ENCODE assay signal across 17 cellular contexts in the genomic region with DNA sequence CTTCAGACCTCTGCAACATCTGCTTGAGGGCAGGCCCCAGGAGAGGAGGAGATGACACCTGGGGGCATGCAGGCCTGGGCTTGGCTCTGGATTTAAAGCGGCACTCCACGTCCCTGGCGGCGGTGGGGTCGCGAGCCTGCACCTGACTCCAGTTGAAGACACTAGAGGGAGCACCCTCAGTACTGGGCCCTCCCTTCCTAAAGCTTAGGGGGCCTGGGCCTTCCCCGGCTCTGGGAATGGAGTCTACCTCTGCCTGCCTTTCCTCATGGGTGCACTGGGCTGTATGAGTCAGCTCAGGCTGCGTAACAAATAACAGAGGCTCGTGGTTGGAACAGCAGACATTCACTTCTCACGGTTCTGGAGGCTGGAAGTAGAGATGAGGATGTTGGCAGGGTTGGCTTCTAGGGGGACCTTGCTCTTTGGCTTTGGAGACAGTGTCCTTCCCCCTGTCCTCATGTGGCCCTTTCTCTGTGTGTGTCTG.
A peak's percentile ranks its signal among the peaks of the same experiment; 100 is the strongest.
DNase-seq lines count a peak whose midpoint lies in the region; FAIRE-seq and TF ChIP-seq lines count a peak whose summit lies in the region.
"Had no signal": no experiment of that assay in that cellular context is flagged by ENCODE, and none has a peak within 500 bp of the region (broad histone marks: within the 10 kb centered on the region; RNA-seq: fewer than 3 reads in every experiment).

No MANE protein-coding gene starts in this region.

- no peak overlapping the region for H3T11ph ChIP-seq in H9 (ENCODE audit: low read length)

- intact Hi-C loops in spleen (cut with DNase I; ENCODE audit: low total_unique reads) = no loop called here

- H2BK12ac ChIP-seq in H9 (ENCODE audit: insufficient read length, low read depth, low read length) (no peak overlapping the region), mesenchymal stem cell (ENCODE audit: low read length in 2 of 2) (no peak overlapping the region)

- H3K36me3 Mint-ChIP-seq in H9 (ENCODE audit: insufficient read depth in 1 of 3, low read depth in 3 of 3) = no peaks in the 10 kb centered on the region
- no peaks in the 10 kb centered on the region for H3K36me3 Mint-ChIP-seq in activated naive CD8-positive, alpha-beta T cell treated with anti-CD3 and anti-CD28 coated beads for 36 hours
- H3K36me3 Mint-ChIP-seq: CD8-positive, alpha-beta memory T cell had no signal

- no peak overlapping the region for H2AFZ ChIP-seq in H9 (ENCODE audit: low read length)
- H2AFZ ChIP-seq in mesenchymal stem cell (ENCODE audit: low read depth, low read length) = no peak overlapping the region

- H3K79me1 ChIP-seq in H9 (ENCODE audit: insufficient read depth, low read depth, low read length, poor library complexity, severe bottlenecking) = no peaks in the 10 kb centered on the region
- no peaks in the 10 kb centered on the region for H3K79me1 ChIP-seq in mesenchymal stem cell (replicated peaks; ENCODE audit: low read length, poor library complexity, severe bottlenecking)

- H2BK20ac ChIP-seq in H9 (ENCODE audit: low read depth, low read length, poor library complexity, severe bottlenecking) = no peak overlapping the region

- no peak for TF ChIP-seq POLR2A in spleen (IDR thresholded peaks at IDR 0.05)

- H2BK120ac ChIP-seq in H9 (ENCODE audit: low read depth, low read length, poor library complexity, severe bottlenecking) = no peak overlapping the region
- no peak overlapping the region for H2BK120ac ChIP-seq in mesenchymal stem cell (ENCODE audit: low read depth, low read length)

- H2AK5ac ChIP-seq in H9 (ENCODE audit: insufficient read length, low read length) (no peak overlapping the region), mesenchymal stem cell (ENCODE audit: low read length, severe bottlenecking) (peak overlapping the region; percentile 9)

- H3K56ac ChIP-seq in H9 (ENCODE audit: insufficient read length, low read depth, low read length) = no peak overlapping the region

- DNase-seq in H9 = peak; percentile 64
- DNase-seq in bronchial epithelial cell (ENCODE audit: low read depth) = no peak
- no peak for DNase-seq in mesenchymal stem cell
- no peak for DNase-seq in GM03348 (ENCODE audit: low spot score)
- DNase-seq in spleen = no peak
- DNase-seq in activated naive CD8-positive, alpha-beta T cell treated with anti-CD3 and anti-CD28 coated beads for 36 hours = no peak
- DNase-seq: CD8-positive, alpha-beta memory T cell; KBM-7; NCI-H1436 treated with DMSO at 0.1 percent for 48 hours; NCI-H2081; NCI-H510A; NCI-H774; PC-3 had no signal

- H3K9me3 ChIP-seq in BLaER1 (no peaks in the 10 kb centered on the region; the same call in 1 of the 2 replicates), H9 (ENCODE audit: control insufficient read depth, low read depth, low read length) (no peaks in the 10 kb centered on the region), mesenchymal stem cell (ENCODE audit: control insufficient read depth, low read length) (no peaks in the 10 kb centered on the region), spleen (peaks cover 0 to 3% (median 0%) of the 10 kb centered on the region in 8 donors)

- H3K4me3 ChIP-seq in BLaER1 = no peak overlapping the region
- no peak overlapping the region for H3K4me3 ChIP-seq in bronchial epithelial cell (ENCODE audit: low read depth, low read length)
- H3K4me3 ChIP-seq in mesenchymal stem cell (ENCODE audit: insufficient read depth in 1 of 2, low read depth in 1 of 2, low read length in 2 of 2) = no peak overlapping the region
- H3K4me3 ChIP-seq in spleen = no peak overlapping the region
- H3K4me3 ChIP-seq: BLaER1 treated with 17β-estradiol and CSF1 and Interleukin-3, amounts not matched to agents 10 nM and 100 nM had no signal

- no peaks in the 10 kb centered on the region for H3K23me2 ChIP-seq in H9 (ENCODE audit: insufficient read length, low read depth, low read length, poor library complexity, severe bottlenecking)

- H3K4me3 Mint-ChIP-seq in H9 = no peak overlapping the region
- no peak overlapping the region for H3K4me3 Mint-ChIP-seq in activated naive CD8-positive, alpha-beta T cell treated with anti-CD3 and anti-CD28 coated beads for 36 hours
- H3K4me3 Mint-ChIP-seq: CD8-positive, alpha-beta memory T cell had no signal

- TF ChIP-seq CTCF in H9 (conservative IDR thresholded peaks at IDR 0.05) (peak; percentile 51; the same call in 2 of the 3 replicates), bronchial epithelial cell (IDR thresholded peaks at IDR 0.05; ENCODE audit: insufficient read depth, low read length, severe bottlenecking) (no peak), spleen (IDR thresholded peaks at IDR 0.05 in 8 of 11, conservative IDR thresholded peaks at IDR 0.05 in 3 of 11) (no peak)

- H3K4me1 Mint-ChIP-seq in H9 = peaks cover 13 to 17% of the 10 kb centered on the region in 2 experiments
- H3K4me1 Mint-ChIP-seq in activated naive CD8-positive, alpha-beta T cell treated with anti-CD3 and anti-CD28 coated beads for 36 hours = no peaks in the 10 kb centered on the region

- no peak overlapping the region for H2BK15ac ChIP-seq in H9 (ENCODE audit: low read depth, low read length)
- no peak overlapping the region for H2BK15ac ChIP-seq in mesenchymal stem cell (ENCODE audit: low read depth, poor library complexity, severe bottlenecking)

- FAIRE-seq in bronchial epithelial cell (lab: Jason Lieb, UNC) = peak; percentile 32
- FAIRE-seq: A204.1 had no signal

- no peak overlapping the region for H4K91ac ChIP-seq in H9 (ENCODE audit: insufficient read length, low read depth, low read length)
- H4K91ac ChIP-seq in mesenchymal stem cell (ENCODE audit: low read length) = no peak overlapping the region

- no CpG with 5 or more reads among the region's 10 CpGs for WGBS in H9 (ENCODE audit: extremely low coverage, insufficient read length, low lambda C conversion rate)
- 93% methylated on average over 10 of the region's 10 CpGs for WGBS in mesenchymal stem cell
- WGBS in spleen, 5 donors = 94 to 98% (median 96%) methylated on average over 5 to 10 of the region's 10 CpGs

- H3K79me2 ChIP-seq in H9 (ENCODE audit: insufficient read depth, low read length) = no peaks in the 10 kb centered on the region

- peaks cover 12% of the 10 kb centered on the region for H4K20me1 ChIP-seq in BLaER1
- H4K20me1 ChIP-seq in H9 (ENCODE audit: control insufficient read depth, insufficient read depth, insufficient read length) = no peaks in the 10 kb centered on the region

- H3K23ac ChIP-seq in H9 (ENCODE audit: insufficient read length, low read depth, low read length) (no peak overlapping the region), mesenchymal stem cell (ENCODE audit: low read length in 2 of 2) (no peak overlapping the region)

- peaks cover 3% of the 10 kb centered on the region; the same call in 1 of the 2 replicates for H3K27me3 Mint-ChIP-seq in H9 (ENCODE audit: low read depth)
- no peaks in the 10 kb centered on the region for H3K27me3 Mint-ChIP-seq in activated naive CD8-positive, alpha-beta T cell treated with anti-CD3 and anti-CD28 coated beads for 36 hours

- H3K27ac ChIP-seq in BLaER1 (no peak overlapping the region), H9 (ENCODE audit: insufficient read length, low read depth, low read length) (no peak overlapping the region), mesenchymal stem cell (ENCODE audit: low read length, poor library complexity, severe bottlenecking) (no peak overlapping the region), spleen (no peak overlapping the region)
- H3K27ac ChIP-seq: BLaER1 treated with 17β-estradiol and CSF1 and Interleukin-3, amounts not matched to agents 10 nM and 100 nM; RWPE1 had no signal

- no peak overlapping the region for H3K18ac ChIP-seq in H9 (ENCODE audit: insufficient read length, low read depth, low read length)
- no peak overlapping the region for H3K18ac ChIP-seq in mesenchymal stem cell (ENCODE audit: low read depth in 1 of 2, low read length in 2 of 2)

- H3K9me3 Mint-ChIP-seq in H9 = peaks cover 0 to 3% of the 10 kb centered on the region in 2 experiments; a peak in 1 of 5 replicates
- no peaks in the 10 kb centered on the region for H3K9me3 Mint-ChIP-seq in activated naive CD8-positive, alpha-beta T cell treated with anti-CD3 and anti-CD28 coated beads for 36 hours
- H3K9me3 Mint-ChIP-seq: CD8-positive, alpha-beta memory T cell had no signal

- H4K8ac ChIP-seq in H9 (replicated peaks; ENCODE audit: insufficient read length, low read depth, low read length) (no peak overlapping the region), mesenchymal stem cell (ENCODE audit: low read length) (no peak overlapping the region)

- H2BK5ac ChIP-seq in H9 (ENCODE audit: insufficient read length, low read length) = no peak overlapping the region
- H2BK5ac ChIP-seq in mesenchymal stem cell (ENCODE audit: low read depth, low read length, poor library complexity, severe bottlenecking) = peak overlapping the region; percentile 15

- H3K4ac ChIP-seq in H9 (ENCODE audit: low read depth, low read length) (no peak overlapping the region), mesenchymal stem cell (ENCODE audit: low read depth in 1 of 2, low read length in 2 of 2) (no peak overlapping the region)

- no peak overlapping the region for H3K14ac ChIP-seq in H9 (ENCODE audit: insufficient read depth, low read length)
- no peak overlapping the region for H3K14ac ChIP-seq in mesenchymal stem cell (ENCODE audit: low read length in 2 of 2)

- H4K5ac ChIP-seq in H9 (ENCODE audit: insufficient read length, low read depth, low read length) = no peak overlapping the region

- peak overlapping the region; percentile 22 for H3K4me2 ChIP-seq in BLaER1
- H3K4me2 ChIP-seq in H9 (ENCODE audit: insufficient read depth, insufficient read length, low read length) = no peak overlapping the region
- no peak overlapping the region for H3K4me2 ChIP-seq in mesenchymal stem cell (ENCODE audit: low read length, poor library complexity, severe bottlenecking)

- H3K4me1 ChIP-seq in BLaER1 = peaks cover 37% of the 10 kb centered on the region
- peaks cover 3% of the 10 kb centered on the region; the same call in 1 of the 2 replicates for H3K4me1 ChIP-seq in H9 (ENCODE audit: insufficient read depth, low read length)
- H3K4me1 ChIP-seq in mesenchymal stem cell (ENCODE audit: control insufficient read depth, insufficient read depth, low read depth, low read length) = peaks cover 20% of the 10 kb centered on the region
- peaks cover 0 to 10% (median 0%) of the 10 kb centered on the region in 6 donors for H3K4me1 ChIP-seq in spleen

- H3K27me3 ChIP-seq in BLaER1 = peaks cover 1% of the 10 kb centered on the region; the same call in 1 of the 2 replicates
- H3K27me3 ChIP-seq in H9 (ENCODE audit: insufficient read depth, low read length) = no peaks in the 10 kb centered on the region
- no peaks in the 10 kb centered on the region for H3K27me3 ChIP-seq in bronchial epithelial cell (ENCODE audit: control insufficient read depth, insufficient read depth, low read length)
- peaks cover 0 to 19% of the 10 kb centered on the region in 2 experiments for H3K27me3 ChIP-seq in mesenchymal stem cell (ENCODE audit: control insufficient read depth in 1 of 2, insufficient read depth in 1 of 2, low read length in 2 of 2)
- H3K27me3 ChIP-seq in spleen (replicated peaks in 1 of 7) = peaks cover 0 to 7% (median 0%) of the 10 kb centered on the region in 7 donors

- H3K36me3 ChIP-seq in BLaER1 = no peaks in the 10 kb centered on the region
- H3K36me3 ChIP-seq in bronchial epithelial cell (ENCODE audit: control insufficient read depth, insufficient read depth, low read length) = no peaks in the 10 kb centered on the region
- no peaks in the 10 kb centered on the region for H3K36me3 ChIP-seq in mesenchymal stem cell (ENCODE audit: control insufficient read depth in 1 of 2, insufficient read depth in 2 of 2, low read depth in 1 of 2, low read length in 2 of 2)
- H3K36me3 ChIP-seq in spleen = no peaks in the 10 kb centered on the region
- H3K36me3 ChIP-seq: BLaER1 treated with 17β-estradiol and CSF1 and Interleukin-3, amounts not matched to agents 10 nM and 100 nM had no signal

- H3K27ac Mint-ChIP-seq in H9 = no peak overlapping the region
- no peak overlapping the region for H3K27ac Mint-ChIP-seq in activated naive CD8-positive, alpha-beta T cell treated with anti-CD3 and anti-CD28 coated beads for 36 hours
- H3K27ac Mint-ChIP-seq: CD8-positive, alpha-beta memory T cell had no signal

- H3K9ac ChIP-seq in BLaER1 (no peak overlapping the region), H9 (ENCODE audit: extremely low read depth, insufficient read length, low read length) (no peak overlapping the region), mesenchymal stem cell (ENCODE audit: low read length) (no peak overlapping the region)
- H3K9ac ChIP-seq: BLaER1 treated with 17β-estradiol and CSF1 and Interleukin-3, amounts not matched to agents 10 nM and 100 nM had no signal
